In genomic region chr2:29920631-29921559, GRCh38 we compare ENCODE assay signal across 9 cellular contexts. TPM values are rescaled to one million over a fixed set of nuclear protein-coding genes. Genes with fewer than 3 reads are reported as not detected.
DNase-seq lines count a peak whose midpoint lies in the region; ATAC-seq and TF ChIP-seq lines count a peak whose summit lies in the region.
"Had no signal": no experiment of that assay in that cellular context is flagged by ENCODE, and none has a peak within 500 bp of the region (broad histone marks: within the 10 kb centered on the region; RNA-seq: fewer than 3 reads in every experiment).

No MANE protein-coding gene starts in this region.

- POLR2A ChIA-PET in CD8-positive, alpha-beta T cell (lab: Charles Lee): interaction anchor here (0.5 kb wide), 1 partner anchor 47 kb away, joined by 4 read pairs; no protein-coding TSS in a partner anchor

- peak overlapping the region; percentile 54 for H3K4me3 Mint-ChIP-seq in CD8-positive, alpha-beta T cell
- peak overlapping the region; percentile 65 to 72 for H3K4me3 Mint-ChIP-seq in stimulated activated naive CD8-positive, alpha-beta T cell treated with anti-CD3 and anti-CD28 coated beads, Interleukin-15, amount 100 ng/mL, for 72 hours

- no peaks in the 10 kb centered on the region for H3K9me3 ChIP-seq in CD8-positive, alpha-beta T cell (ENCODE audit: low read length)

- peaks cover 23% of the 10 kb centered on the region for H3K4me1 Mint-ChIP-seq in CD8-positive, alpha-beta T cell (ENCODE audit: low read depth)
- H3K4me1 Mint-ChIP-seq in stimulated activated naive CD8-positive, alpha-beta T cell treated with anti-CD3 and anti-CD28 coated beads, Interleukin-15, amount 100 ng/mL, for 72 hours: peaks cover 13% of the 10 kb centered on the region

- no peak overlapping the region for H3K27ac Mint-ChIP-seq in CD8-positive, alpha-beta T cell
- H3K27ac Mint-ChIP-seq in stimulated activated naive CD8-positive, alpha-beta T cell treated with anti-CD3 and anti-CD28 coated beads, Interleukin-15, amount 100 ng/mL, for 72 hours: no peak overlapping the region

- peaks cover 25% of the 10 kb centered on the region for H3K27me3 ChIP-seq in CD8-positive, alpha-beta T cell (ENCODE audit: insufficient read depth, low read length)

- H3K27me3 Mint-ChIP-seq in CD8-positive, alpha-beta T cell (ENCODE audit: low read depth): peaks cover 71% of the 10 kb centered on the region
- H3K27me3 Mint-ChIP-seq in stimulated activated naive CD8-positive, alpha-beta T cell treated with anti-CD3 and anti-CD28 coated beads, Interleukin-15, amount 100 ng/mL, for 72 hours: peaks cover 86% of the 10 kb centered on the region

- peaks cover 6% of the 10 kb centered on the region for H3K4me1 ChIP-seq in CD8-positive, alpha-beta T cell (ENCODE audit: insufficient read depth, low read length)

- no peaks in the 10 kb centered on the region for H3K36me3 Mint-ChIP-seq in CD8-positive, alpha-beta T cell

- ATAC-seq in CD8-positive, alpha-beta T cell: no peak
- ATAC-seq in HG03432 (IDR thresholded peaks at IDR 0.05; ENCODE audit: unreplicated experiment): peak; percentile 25
- ATAC-seq in stimulated activated naive CD8-positive, alpha-beta T cell treated with anti-CD3 and anti-CD28 coated beads, Interleukin-15, amount 100 ng/mL, for 72 hours: peak; percentile 51
- no peak for ATAC-seq in GM21786 (IDR thresholded peaks at IDR 0.05; ENCODE audit: unreplicated experiment)
- no peak for ATAC-seq in HG03378 (IDR thresholded peaks at IDR 0.05; ENCODE audit: unreplicated experiment)

- H3K4me3 ChIP-seq in CD8-positive, alpha-beta T cell (ENCODE audit: low read depth, low read length): peak overlapping the region; percentile 27
- peak overlapping the region; percentile 15 for H3K4me3 ChIP-seq in astrocyte of the spinal cord (ENCODE audit: low read depth, low read length)

- H3K36me3 ChIP-seq in CD8-positive, alpha-beta T cell (ENCODE audit: insufficient read depth, low read length): no peaks in the 10 kb centered on the region

- intact Hi-C loops in CD8-positive, alpha-beta T cell (cut with DNase I, micrococcal nuclease): loop anchor here in 1 of 2 experiments (5.0 to 10.0 kb wide), 2 partner anchors 556 to 794 kb away; no protein-coding TSS in a partner anchor

- H3K9me3 Mint-ChIP-seq in CD8-positive, alpha-beta T cell: no peaks in the 10 kb centered on the region
- H3K9me3 Mint-ChIP-seq in stimulated activated naive CD8-positive, alpha-beta T cell treated with anti-CD3 and anti-CD28 coated beads, Interleukin-15, amount 100 ng/mL, for 72 hours: no peaks in the 10 kb centered on the region

- in situ Hi-C loops in astrocyte of the spinal cord (cut with HindIII; ENCODE audit: low sequenced_read_pairs): no loop called here

- no peak for TF ChIP-seq CTCF in CD8-positive, alpha-beta T cell (IDR thresholded peaks at IDR 0.05)
- TF ChIP-seq CTCF in astrocyte of the spinal cord (IDR thresholded peaks at IDR 0.05; ENCODE audit: low read depth, low read length) (no peak), GM10266 (IDR thresholded peaks at IDR 0.05; ENCODE audit: control insufficient read depth, insufficient read depth, low read depth, missing control alignments) (no peak)

- DNase-seq in CD8-positive, alpha-beta T cell: no peak
- peak; percentile 3 for DNase-seq in astrocyte of the spinal cord (ENCODE audit: low read depth, low spot score)
- DNase-seq in kidney tubule cell (ENCODE audit: low spot score): peak; percentile 3
- peak; percentile 10 to 19 for DNase-seq in stimulated activated naive CD8-positive, alpha-beta T cell treated with anti-CD3 and anti-CD28 coated beads, Interleukin-15, amount 100 ng/mL, for 72 hours
- DNase-seq in GM10266 (ENCODE audit: extremely low spot score): no peak

- CTCF ChIA-PET in CD8-positive, alpha-beta T cell (lab: Charles Lee): interaction anchor here (2.2 kb wide), 1 partner anchor 153 kb away, joined by 6 read pairs; no protein-coding TSS in a partner anchor

- no peak overlapping the region for H3K27ac ChIP-seq in CD8-positive, alpha-beta T cell (ENCODE audit: low read depth, low read length)
- H3K27ac ChIP-seq: epithelial cell of prostate had no signal

RNA-seq across cellular contexts. Expression of gene ALK, which starts 0.5 kb away (rescaled TPM):
- total RNA-seq in CD8-positive, alpha-beta T cell: not detected

Comparison
In these comparisons a context has a peak if more than half of its experiments do, and no peak if none do; other contexts are left out.
1. ATAC-seq: peak in HG03432 (single experiment) and stimulated activated naive CD8-positive, alpha-beta T cell treated with anti-CD3 and anti-CD28 coated beads, Interleukin-15, amount 100 ng/mL, for 72 hours (single experiment); none in CD8-positive, alpha-beta T cell (single experiment), GM21786 (single experiment) and HG03378 (single experiment).
2. DNase-seq: peak in astrocyte of the spinal cord (single experiment), kidney tubule cell (single experiment) and stimulated activated naive CD8-positive, alpha-beta T cell treated with anti-CD3 and anti-CD28 coated beads, Interleukin-15, amount 100 ng/mL, for 72 hours (2 of 2); none in CD8-positive, alpha-beta T cell (0 of 7) and GM10266 (single experiment).